1 cellular context compared by ENCODE assay signal in the genomic region with DNA sequence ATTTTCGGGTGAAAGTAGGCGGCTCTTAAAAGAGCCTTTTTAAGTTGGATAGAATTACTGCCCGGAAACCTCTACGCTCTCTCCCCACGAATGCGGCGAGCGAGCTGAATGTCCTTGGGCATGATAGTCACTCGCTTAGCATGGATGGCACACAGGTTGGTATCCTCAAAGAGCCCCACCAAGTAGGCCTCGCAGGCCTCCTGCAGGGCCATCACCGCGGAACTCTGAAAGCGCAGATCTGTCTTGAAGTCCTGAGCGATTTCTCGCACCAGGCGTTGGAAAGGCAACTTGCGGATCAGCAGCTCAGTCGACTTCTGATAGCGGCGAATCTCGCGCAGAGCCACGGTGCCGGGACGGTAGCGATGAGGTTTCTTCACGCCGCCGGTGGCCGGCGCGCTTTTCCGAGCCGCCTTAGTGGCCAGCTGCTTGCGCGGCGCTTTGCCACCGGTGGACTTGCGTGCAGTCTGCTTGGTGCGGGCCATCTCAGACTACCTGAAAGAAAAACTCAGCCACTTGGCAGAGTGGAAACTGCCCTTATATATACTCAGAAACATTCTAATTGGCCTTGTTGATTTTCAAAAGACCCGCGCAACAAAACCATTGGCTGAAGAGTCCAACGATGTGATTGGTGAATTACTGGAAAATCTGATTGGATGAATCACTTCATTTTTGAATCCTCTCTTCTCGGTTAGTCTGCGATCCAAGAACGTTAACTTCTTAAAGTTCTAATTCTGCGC.
A peak's percentile ranks its signal among the peaks of the same experiment; 100 is the strongest.
TF ChIP-seq lines count a peak whose summit lies in the region.

No MANE protein-coding gene starts in this region.

TF ChIP-seq in WTC11, 78 proteins besides CTCF, POLR2A, EP300 and RAD21 (continued from another document and continues in another):
- TF ChIP-seq, protein P1, sequence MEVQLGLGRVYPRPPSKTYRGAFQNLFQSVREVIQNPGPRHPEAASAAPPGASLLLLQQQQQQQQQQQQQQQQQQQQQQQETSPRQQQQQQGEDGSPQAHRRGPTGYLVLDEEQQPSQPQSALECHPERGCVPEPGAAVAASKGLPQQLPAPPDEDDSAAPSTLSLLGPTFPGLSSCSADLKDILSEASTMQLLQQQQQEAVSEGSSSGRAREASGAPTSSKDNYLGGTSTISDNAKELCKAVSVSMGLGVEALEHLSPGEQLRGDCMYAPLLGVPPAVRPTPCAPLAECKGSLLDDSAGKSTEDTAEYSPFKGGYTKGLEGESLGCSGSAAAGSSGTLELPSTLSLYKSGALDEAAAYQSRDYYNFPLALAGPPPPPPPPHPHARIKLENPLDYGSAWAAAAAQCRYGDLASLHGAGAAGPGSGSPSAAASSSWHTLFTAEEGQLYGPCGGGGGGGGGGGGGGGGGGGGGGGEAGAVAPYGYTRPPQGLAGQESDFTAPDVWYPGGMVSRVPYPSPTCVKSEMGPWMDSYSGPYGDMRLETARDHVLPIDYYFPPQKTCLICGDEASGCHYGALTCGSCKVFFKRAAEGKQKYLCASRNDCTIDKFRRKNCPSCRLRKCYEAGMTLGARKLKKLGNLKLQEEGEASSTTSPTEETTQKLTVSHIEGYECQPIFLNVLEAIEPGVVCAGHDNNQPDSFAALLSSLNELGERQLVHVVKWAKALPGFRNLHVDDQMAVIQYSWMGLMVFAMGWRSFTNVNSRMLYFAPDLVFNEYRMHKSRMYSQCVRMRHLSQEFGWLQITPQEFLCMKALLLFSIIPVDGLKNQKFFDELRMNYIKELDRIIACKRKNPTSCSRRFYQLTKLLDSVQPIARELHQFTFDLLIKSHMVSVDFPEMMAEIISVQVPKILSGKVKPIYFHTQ (CRISPR knock-in tag; IDR thresholded peaks at IDR 0.05), result 0 out of 2 replicates have a peak, but pooled peaks have one; percentile 55
- peak; percentile 67; the same call in 1 of the 2 replicates for TF ChIP-seq JUN (CRISPR knock-in tag; IDR thresholded peaks at IDR 0.05)
- TF ChIP-seq, protein P2, sequence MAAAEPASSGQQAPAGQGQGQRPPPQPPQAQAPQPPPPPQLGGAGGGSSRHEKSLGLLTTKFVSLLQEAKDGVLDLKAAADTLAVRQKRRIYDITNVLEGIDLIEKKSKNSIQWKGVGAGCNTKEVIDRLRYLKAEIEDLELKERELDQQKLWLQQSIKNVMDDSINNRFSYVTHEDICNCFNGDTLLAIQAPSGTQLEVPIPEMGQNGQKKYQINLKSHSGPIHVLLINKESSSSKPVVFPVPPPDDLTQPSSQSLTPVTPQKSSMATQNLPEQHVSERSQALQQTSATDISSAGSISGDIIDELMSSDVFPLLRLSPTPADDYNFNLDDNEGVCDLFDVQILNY (CRISPR knock-in tag; IDR thresholded peaks at IDR 0.05), result 0 out of 2 replicates have a peak, but pooled peaks have one; percentile 52
- TF ChIP-seq RORB (CRISPR knock-in tag; IDR thresholded peaks at IDR 0.05), result no peak
- TF ChIP-seq, protein P3, sequence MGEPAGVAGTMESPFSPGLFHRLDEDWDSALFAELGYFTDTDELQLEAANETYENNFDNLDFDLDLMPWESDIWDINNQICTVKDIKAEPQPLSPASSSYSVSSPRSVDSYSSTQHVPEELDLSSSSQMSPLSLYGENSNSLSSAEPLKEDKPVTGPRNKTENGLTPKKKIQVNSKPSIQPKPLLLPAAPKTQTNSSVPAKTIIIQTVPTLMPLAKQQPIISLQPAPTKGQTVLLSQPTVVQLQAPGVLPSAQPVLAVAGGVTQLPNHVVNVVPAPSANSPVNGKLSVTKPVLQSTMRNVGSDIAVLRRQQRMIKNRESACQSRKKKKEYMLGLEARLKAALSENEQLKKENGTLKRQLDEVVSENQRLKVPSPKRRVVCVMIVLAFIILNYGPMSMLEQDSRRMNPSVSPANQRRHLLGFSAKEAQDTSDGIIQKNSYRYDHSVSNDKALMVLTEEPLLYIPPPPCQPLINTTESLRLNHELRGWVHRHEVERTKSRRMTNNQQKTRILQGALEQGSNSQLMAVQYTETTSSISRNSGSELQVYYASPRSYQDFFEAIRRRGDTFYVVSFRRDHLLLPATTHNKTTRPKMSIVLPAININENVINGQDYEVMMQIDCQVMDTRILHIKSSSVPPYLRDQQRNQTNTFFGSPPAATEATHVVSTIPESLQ (CRISPR knock-in tag; IDR thresholded peaks at IDR 0.05), result 0 out of 2 replicates have a peak, but pooled peaks have one; percentile 32
- peak; percentile 75 for TF ChIP-seq FOXK1 (CRISPR knock-in tag; IDR thresholded peaks at IDR 0.05)
- TF ChIP-seq, protein P4, sequence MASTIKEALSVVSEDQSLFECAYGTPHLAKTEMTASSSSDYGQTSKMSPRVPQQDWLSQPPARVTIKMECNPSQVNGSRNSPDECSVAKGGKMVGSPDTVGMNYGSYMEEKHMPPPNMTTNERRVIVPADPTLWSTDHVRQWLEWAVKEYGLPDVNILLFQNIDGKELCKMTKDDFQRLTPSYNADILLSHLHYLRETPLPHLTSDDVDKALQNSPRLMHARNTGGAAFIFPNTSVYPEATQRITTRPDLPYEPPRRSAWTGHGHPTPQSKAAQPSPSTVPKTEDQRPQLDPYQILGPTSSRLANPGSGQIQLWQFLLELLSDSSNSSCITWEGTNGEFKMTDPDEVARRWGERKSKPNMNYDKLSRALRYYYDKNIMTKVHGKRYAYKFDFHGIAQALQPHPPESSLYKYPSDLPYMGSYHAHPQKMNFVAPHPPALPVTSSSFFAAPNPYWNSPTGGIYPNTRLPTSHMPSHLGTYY (CRISPR knock-in tag; IDR thresholded peaks at IDR 0.05), result 0 out of 2 replicates have a peak, but pooled peaks have one; percentile 49
- TF ChIP-seq, protein P5, sequence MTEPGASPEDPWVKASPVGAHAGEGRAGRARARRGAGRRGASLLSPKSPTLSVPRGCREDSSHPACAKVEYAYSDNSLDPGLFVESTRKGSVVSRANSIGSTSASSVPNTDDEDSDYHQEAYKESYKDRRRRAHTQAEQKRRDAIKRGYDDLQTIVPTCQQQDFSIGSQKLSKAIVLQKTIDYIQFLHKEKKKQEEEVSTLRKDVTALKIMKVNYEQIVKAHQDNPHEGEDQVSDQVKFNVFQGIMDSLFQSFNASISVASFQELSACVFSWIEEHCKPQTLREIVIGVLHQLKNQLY (CRISPR knock-in tag; IDR thresholded peaks at IDR 0.05), result no peak
- TF ChIP-seq, protein P6, sequence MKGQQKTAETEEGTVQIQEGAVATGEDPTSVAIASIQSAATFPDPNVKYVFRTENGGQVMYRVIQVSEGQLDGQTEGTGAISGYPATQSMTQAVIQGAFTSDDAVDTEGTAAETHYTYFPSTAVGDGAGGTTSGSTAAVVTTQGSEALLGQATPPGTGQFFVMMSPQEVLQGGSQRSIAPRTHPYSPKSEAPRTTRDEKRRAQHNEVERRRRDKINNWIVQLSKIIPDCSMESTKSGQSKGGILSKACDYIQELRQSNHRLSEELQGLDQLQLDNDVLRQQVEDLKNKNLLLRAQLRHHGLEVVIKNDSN (CRISPR knock-in tag; IDR thresholded peaks at IDR 0.05), result peak; percentile 58; the same call in 1 of the 2 replicates
- TF ChIP-seq TP53 (CRISPR knock-in tag; IDR thresholded peaks at IDR 0.05), result 0 out of 2 replicates have a peak, but pooled peaks have one; percentile 53
- TF ChIP-seq, protein P7, sequence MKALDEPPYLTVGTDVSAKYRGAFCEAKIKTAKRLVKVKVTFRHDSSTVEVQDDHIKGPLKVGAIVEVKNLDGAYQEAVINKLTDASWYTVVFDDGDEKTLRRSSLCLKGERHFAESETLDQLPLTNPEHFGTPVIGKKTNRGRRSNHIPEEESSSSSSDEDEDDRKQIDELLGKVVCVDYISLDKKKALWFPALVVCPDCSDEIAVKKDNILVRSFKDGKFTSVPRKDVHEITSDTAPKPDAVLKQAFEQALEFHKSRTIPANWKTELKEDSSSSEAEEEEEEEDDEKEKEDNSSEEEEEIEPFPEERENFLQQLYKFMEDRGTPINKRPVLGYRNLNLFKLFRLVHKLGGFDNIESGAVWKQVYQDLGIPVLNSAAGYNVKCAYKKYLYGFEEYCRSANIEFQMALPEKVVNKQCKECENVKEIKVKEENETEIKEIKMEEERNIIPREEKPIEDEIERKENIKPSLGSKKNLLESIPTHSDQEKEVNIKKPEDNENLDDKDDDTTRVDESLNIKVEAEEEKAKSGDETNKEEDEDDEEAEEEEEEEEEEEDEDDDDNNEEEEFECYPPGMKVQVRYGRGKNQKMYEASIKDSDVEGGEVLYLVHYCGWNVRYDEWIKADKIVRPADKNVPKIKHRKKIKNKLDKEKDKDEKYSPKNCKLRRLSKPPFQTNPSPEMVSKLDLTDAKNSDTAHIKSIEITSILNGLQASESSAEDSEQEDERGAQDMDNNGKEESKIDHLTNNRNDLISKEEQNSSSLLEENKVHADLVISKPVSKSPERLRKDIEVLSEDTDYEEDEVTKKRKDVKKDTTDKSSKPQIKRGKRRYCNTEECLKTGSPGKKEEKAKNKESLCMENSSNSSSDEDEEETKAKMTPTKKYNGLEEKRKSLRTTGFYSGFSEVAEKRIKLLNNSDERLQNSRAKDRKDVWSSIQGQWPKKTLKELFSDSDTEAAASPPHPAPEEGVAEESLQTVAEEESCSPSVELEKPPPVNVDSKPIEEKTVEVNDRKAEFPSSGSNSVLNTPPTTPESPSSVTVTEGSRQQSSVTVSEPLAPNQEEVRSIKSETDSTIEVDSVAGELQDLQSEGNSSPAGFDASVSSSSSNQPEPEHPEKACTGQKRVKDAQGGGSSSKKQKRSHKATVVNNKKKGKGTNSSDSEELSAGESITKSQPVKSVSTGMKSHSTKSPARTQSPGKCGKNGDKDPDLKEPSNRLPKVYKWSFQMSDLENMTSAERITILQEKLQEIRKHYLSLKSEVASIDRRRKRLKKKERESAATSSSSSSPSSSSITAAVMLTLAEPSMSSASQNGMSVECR (CRISPR knock-in tag; IDR thresholded peaks at IDR 0.05; ENCODE audit: borderline replicate concordance), result peak; percentile 90
- peak; percentile 99 for TF ChIP-seq KAT7 (CRISPR knock-in tag; IDR thresholded peaks at IDR 0.05; ENCODE audit: borderline replicate concordance)
- 0 out of 2 replicates have a peak, but pooled peaks have one; percentile 13 for TF ChIP-seq TCF7 (CRISPR knock-in tag; IDR thresholded peaks at IDR 0.05; ENCODE audit: low read depth)
- TF ChIP-seq, protein P8, sequence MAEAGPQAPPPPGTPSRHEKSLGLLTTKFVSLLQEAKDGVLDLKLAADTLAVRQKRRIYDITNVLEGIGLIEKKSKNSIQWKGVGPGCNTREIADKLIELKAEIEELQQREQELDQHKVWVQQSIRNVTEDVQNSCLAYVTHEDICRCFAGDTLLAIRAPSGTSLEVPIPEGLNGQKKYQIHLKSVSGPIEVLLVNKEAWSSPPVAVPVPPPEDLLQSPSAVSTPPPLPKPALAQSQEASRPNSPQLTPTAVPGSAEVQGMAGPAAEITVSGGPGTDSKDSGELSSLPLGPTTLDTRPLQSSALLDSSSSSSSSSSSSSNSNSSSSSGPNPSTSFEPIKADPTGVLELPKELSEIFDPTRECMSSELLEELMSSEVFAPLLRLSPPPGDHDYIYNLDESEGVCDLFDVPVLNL (CRISPR knock-in tag; IDR thresholded peaks at IDR 0.05; ENCODE audit: borderline replicate concordance, low read depth), result 0 out of 2 replicates have a peak, but pooled peaks have one; percentile 25
- TF ChIP-seq ZNF263 (CRISPR knock-in tag; IDR thresholded peaks at IDR 0.05; ENCODE audit: low read depth), result no peak
- TF ChIP-seq, protein P9, sequence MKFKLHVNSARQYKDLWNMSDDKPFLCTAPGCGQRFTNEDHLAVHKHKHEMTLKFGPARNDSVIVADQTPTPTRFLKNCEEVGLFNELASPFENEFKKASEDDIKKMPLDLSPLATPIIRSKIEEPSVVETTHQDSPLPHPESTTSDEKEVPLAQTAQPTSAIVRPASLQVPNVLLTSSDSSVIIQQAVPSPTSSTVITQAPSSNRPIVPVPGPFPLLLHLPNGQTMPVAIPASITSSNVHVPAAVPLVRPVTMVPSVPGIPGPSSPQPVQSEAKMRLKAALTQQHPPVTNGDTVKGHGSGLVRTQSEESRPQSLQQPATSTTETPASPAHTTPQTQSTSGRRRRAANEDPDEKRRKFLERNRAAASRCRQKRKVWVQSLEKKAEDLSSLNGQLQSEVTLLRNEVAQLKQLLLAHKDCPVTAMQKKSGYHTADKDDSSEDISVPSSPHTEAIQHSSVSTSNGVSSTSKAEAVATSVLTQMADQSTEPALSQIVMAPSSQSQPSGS (CRISPR knock-in tag; IDR thresholded peaks at IDR 0.05; ENCODE audit: borderline replicate concordance, low read depth), result no peak
- TF ChIP-seq, protein P10, sequence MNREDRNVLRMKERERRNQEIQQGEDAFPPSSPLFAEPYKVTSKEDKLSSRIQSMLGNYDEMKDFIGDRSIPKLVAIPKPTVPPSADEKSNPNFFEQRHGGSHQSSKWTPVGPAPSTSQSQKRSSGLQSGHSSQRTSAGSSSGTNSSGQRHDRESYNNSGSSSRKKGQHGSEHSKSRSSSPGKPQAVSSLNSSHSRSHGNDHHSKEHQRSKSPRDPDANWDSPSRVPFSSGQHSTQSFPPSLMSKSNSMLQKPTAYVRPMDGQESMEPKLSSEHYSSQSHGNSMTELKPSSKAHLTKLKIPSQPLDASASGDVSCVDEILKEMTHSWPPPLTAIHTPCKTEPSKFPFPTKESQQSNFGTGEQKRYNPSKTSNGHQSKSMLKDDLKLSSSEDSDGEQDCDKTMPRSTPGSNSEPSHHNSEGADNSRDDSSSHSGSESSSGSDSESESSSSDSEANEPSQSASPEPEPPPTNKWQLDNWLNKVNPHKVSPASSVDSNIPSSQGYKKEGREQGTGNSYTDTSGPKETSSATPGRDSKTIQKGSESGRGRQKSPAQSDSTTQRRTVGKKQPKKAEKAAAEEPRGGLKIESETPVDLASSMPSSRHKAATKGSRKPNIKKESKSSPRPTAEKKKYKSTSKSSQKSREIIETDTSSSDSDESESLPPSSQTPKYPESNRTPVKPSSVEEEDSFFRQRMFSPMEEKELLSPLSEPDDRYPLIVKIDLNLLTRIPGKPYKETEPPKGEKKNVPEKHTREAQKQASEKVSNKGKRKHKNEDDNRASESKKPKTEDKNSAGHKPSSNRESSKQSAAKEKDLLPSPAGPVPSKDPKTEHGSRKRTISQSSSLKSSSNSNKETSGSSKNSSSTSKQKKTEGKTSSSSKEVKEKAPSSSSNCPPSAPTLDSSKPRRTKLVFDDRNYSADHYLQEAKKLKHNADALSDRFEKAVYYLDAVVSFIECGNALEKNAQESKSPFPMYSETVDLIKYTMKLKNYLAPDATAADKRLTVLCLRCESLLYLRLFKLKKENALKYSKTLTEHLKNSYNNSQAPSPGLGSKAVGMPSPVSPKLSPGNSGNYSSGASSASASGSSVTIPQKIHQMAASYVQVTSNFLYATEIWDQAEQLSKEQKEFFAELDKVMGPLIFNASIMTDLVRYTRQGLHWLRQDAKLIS (CRISPR knock-in tag; IDR thresholded peaks at IDR 0.05; ENCODE audit: borderline replicate concordance), result peak; percentile 87; the same call in 1 of the 2 replicates
- peak; percentile 67; the same call in 1 of the 2 replicates for TF ChIP-seq NFATC4 (CRISPR knock-in tag; IDR thresholded peaks at IDR 0.05)
- TF ChIP-seq MXD4 (CRISPR knock-in tag; IDR thresholded peaks at IDR 0.05; ENCODE audit: borderline replicate concordance), result no peak
- TF ChIP-seq NFYB (CRISPR knock-in tag; conservative IDR thresholded peaks at IDR 0.05; ENCODE audit: low read depth), result peak; percentile 91
- TF ChIP-seq, protein P11, sequence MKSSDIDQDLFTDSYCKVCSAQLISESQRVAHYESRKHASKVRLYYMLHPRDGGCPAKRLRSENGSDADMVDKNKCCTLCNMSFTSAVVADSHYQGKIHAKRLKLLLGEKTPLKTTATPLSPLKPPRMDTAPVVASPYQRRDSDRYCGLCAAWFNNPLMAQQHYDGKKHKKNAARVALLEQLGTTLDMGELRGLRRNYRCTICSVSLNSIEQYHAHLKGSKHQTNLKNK (CRISPR knock-in tag; IDR thresholded peaks at IDR 0.05), result no peak
- TF ChIP-seq, protein P12, sequence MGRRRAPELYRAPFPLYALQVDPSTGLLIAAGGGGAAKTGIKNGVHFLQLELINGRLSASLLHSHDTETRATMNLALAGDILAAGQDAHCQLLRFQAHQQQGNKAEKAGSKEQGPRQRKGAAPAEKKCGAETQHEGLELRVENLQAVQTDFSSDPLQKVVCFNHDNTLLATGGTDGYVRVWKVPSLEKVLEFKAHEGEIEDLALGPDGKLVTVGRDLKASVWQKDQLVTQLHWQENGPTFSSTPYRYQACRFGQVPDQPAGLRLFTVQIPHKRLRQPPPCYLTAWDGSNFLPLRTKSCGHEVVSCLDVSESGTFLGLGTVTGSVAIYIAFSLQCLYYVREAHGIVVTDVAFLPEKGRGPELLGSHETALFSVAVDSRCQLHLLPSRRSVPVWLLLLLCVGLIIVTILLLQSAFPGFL (CRISPR knock-in tag; IDR thresholded peaks at IDR 0.05; ENCODE audit: borderline replicate concordance), result peak; percentile 35; the same call in 1 of the 2 replicates
- TF ChIP-seq ZNF671 (CRISPR knock-in tag; IDR thresholded peaks at IDR 0.05), result peak; percentile 81; the same call in 1 of the 2 replicates
- no peak for TF ChIP-seq CBFB (CRISPR knock-in tag; IDR thresholded peaks at IDR 0.05; ENCODE audit: low read depth)
